Comparison of ENCODE assay signal across 11 cellular contexts in the genomic region with DNA sequence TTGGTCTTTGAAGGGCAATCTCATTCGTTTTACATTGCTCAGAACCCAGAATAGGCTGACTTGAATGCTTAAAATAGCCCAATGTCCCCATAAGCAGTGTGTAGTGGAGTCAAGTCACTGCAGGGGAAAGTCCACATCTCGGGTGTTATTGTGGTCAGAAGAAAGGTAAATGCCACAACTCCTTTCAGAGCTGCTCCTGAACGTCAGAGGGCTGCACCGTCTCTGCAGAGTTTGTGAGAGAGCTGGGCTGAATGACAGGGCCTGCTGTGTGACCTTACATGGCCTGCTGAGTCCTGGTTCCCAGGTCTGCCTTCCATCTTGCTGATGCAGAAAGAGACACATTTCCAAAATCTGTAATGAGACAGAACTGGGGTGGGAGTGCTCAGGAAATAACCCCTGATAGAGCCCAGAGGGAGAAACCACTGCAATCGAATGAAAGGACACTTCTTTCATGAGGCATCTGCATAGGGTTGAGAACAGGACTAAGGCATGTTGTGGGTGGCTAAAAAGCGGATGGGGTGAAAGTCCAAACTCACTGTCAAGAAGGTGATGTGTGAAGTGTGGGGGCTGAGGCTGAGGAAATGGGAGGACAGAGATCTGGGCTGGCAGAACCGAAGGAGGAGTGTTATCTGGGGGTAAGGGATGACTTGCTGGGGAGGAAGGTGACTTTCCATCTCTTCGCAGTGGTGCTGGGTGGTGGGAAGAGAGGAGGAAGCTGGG. TPM values are rescaled to one million over a fixed set of nuclear protein-coding genes. Genes with fewer than 3 reads are reported as not detected.
DNase-seq lines count a peak whose midpoint lies in the region; ATAC-seq and TF ChIP-seq lines count a peak whose summit lies in the region.
"Had no signal": no experiment of that assay in that cellular context is flagged by ENCODE, and none has a peak within 500 bp of the region (broad histone marks: within the 10 kb centered on the region; RNA-seq: fewer than 3 reads in every experiment).

No MANE protein-coding gene starts in this region.

- peak; percentile 53 for DNase-seq in GM10248 (ENCODE audit: extremely low spot score)
- no peak for DNase-seq in NCI-H1105 treated with DMSO at 0.1 percent for 48 hours (lab: John Stamatoyannopoulos, UW)
- DNase-seq in kidney tubule cell (ENCODE audit: low spot score): no peak
- no peak for DNase-seq in NCI-H2227 treated with DMSO at 0.1 percent for 48 hours (lab: John Stamatoyannopoulos, UW)
- no peak for DNase-seq in NCI-H2196 (lab: John Stamatoyannopoulos, UW; ENCODE audit: unreplicated experiment)
- DNase-seq: activated CD4-positive, alpha-beta T cell treated with anti-CD3 and anti-CD28 coated beads for 4 hours; effector memory CD4-positive, alpha-beta T cell had no signal

- CTCF ChIA-PET in GM10248 (lab: Yijun Ruan, JAX): interaction anchor here (1.1 to 1.7 kb wide), 6 partner anchors 12 to 70 kb away, joined by 3 to 5 read pairs (median 4); no protein-coding TSS in a partner anchor

- H3K27me3 Mint-ChIP-seq in activated T-helper 17 cell treated with anti-CD3 and anti-CD28 coated beads, Interleukin-2, amount 50 U/mL, for 72 hours: no peaks in the 10 kb centered on the region

- H3K9me3 Mint-ChIP-seq in activated T-helper 17 cell treated with anti-CD3 and anti-CD28 coated beads, Interleukin-2, amount 50 U/mL, for 72 hours: peaks cover 2% of the 10 kb centered on the region

- no peak for TF ChIP-seq CTCF in GM10248 (IDR thresholded peaks at IDR 0.05; ENCODE audit: control extremely low read depth, extremely low read depth, low read depth, missing control alignments)

- no peak overlapping the region for H3K4me3 Mint-ChIP-seq in activated T-helper 17 cell treated with anti-CD3 and anti-CD28 coated beads, Interleukin-2, amount 50 U/mL, for 72 hours

- H3K36me3 Mint-ChIP-seq in activated T-helper 17 cell treated with anti-CD3 and anti-CD28 coated beads, Interleukin-2, amount 50 U/mL, for 72 hours (ENCODE audit: low read depth): no peaks in the 10 kb centered on the region

- H3K4me1 Mint-ChIP-seq in activated T-helper 17 cell treated with anti-CD3 and anti-CD28 coated beads, Interleukin-2, amount 50 U/mL, for 72 hours: peaks cover 26% of the 10 kb centered on the region

- ATAC-seq in GM19324 (IDR thresholded peaks at IDR 0.05; ENCODE audit: low FRiP score, unreplicated experiment): peak; percentile 67
- ATAC-seq in HG02973 (IDR thresholded peaks at IDR 0.05; ENCODE audit: unreplicated experiment): peak; percentile 82
- peak; percentile 63 for ATAC-seq in activated T-helper 17 cell treated with anti-CD3 and anti-CD28 coated beads, Interleukin-2, amount 50 U/mL, for 72 hours (replicated peaks)

- peak overlapping the region; percentile 10 for H3K27ac Mint-ChIP-seq in activated T-helper 17 cell treated with anti-CD3 and anti-CD28 coated beads, Interleukin-2, amount 50 U/mL, for 72 hours

- POLR2A ChIA-PET in GM10248 (lab: Yijun Ruan, JAX): interaction anchor here (1.2 kb wide), 1 partner anchor 10 kb away, joined by 3 read pairs; no protein-coding TSS in a partner anchor

RNA-seq across cellular contexts. Expression of gene XCL2, which starts 33.8 kb away (rescaled TPM):
- total RNA-seq in activated T-helper 17 cell treated with anti-CD3 and anti-CD28 coated beads, Interleukin-2, amount 50 U/mL, for 72 hours: not detected
- total RNA-seq: vagina had no signal
